18 cellular contexts compared by ENCODE assay signal in genomic region chr2:79054765-79055164, GRCh38. TPM values are rescaled to one million over a fixed set of nuclear protein-coding genes. Genes with fewer than 3 reads are reported as not detected.
"Had no signal": no experiment of that assay in that cellular context is flagged by ENCODE, and none has a peak within 500 bp of the region (broad histone marks: within the 10 kb centered on the region; RNA-seq: fewer than 3 reads in every experiment).

No MANE protein-coding gene starts in this region.

RNA-seq across cellular contexts. Expression of gene REG3G, which starts 29.3 kb away (rescaled TPM):
- total RNA-seq: naive thymus-derived CD8-positive, alpha-beta T cell; natural killer cell treated with Interleukin-12 subunit alpha and Interleukin-12 subunit beta and Interleukin-15 and Interleukin-18, amount 100 ng/mL, for 72 hours; neural crest cell; osteocyte; pulmonary artery endothelial cell; right atrium auricular region; sciatic nerve; skeletal muscle tissue; stomach; subcutaneous adipose tissue; temporal lobe; thoracic aorta; thyroid gland; tibial nerve; ureter; vagina had no signal
- polyA plus RNA-seq: naive thymus-derived CD8-positive, alpha-beta T cell had no signal

RNA-seq across cellular contexts. Expression of gene REG1B, which starts 33.0 kb away (rescaled TPM):
- total RNA-seq: naive thymus-derived CD8-positive, alpha-beta T cell; natural killer cell treated with Interleukin-12 subunit alpha and Interleukin-12 subunit beta and Interleukin-15 and Interleukin-18, amount 100 ng/mL, for 72 hours; neural crest cell; omental fat pad; osteocyte; prostate gland; pulmonary artery endothelial cell; right atrium auricular region; skeletal muscle tissue; stomach; subcutaneous adipose tissue; temporal lobe; thyroid gland; ureter; vagina had no signal
- polyA plus RNA-seq: naive thymus-derived CD8-positive, alpha-beta T cell had no signal
